Comparison of ENCODE assay signal across 7 cellular contexts in genomic region chr14:103576371-103577024, GRCh38. TPM values are rescaled to one million over a fixed set of nuclear protein-coding genes. Genes with fewer than 3 reads are reported as not detected.
A peak's percentile ranks its signal among the peaks of the same experiment; 100 is the strongest.
DNase-seq lines count a peak whose midpoint lies in the region; ATAC-seq and TF ChIP-seq lines count a peak whose summit lies in the region.

No MANE protein-coding gene starts in this region.

- H3K4me1 ChIP-seq in IMR-90 (ENCODE audit: control insufficient read depth, insufficient read depth, low read length), result peaks cover 15% of the 10 kb centered on the region
- H3K4me1 ChIP-seq in parathyroid adenoma, result peaks cover 9% of the 10 kb centered on the region
- no peaks in the 10 kb centered on the region for H3K4me1 ChIP-seq in OCI-LY7 (ENCODE audit: insufficient read depth, low read length, poor library complexity, severe bottlenecking)

- H4K20me1 ChIP-seq in IMR-90 (ENCODE audit: insufficient read depth, low read length) (peaks cover 37% of the 10 kb centered on the region), OCI-LY7 (ENCODE audit: insufficient read depth, low read length) (no peaks in the 10 kb centered on the region)

- no peak overlapping the region for H2BK20ac ChIP-seq in IMR-90 (ENCODE audit: low read depth, low read length)

- H2AFZ ChIP-seq in IMR-90 (replicated peaks; ENCODE audit: low read length, poor library complexity) (no peak overlapping the region), parathyroid adenoma (no peak overlapping the region), OCI-LY7 (ENCODE audit: low read length) (no peak overlapping the region)

- H3K9me3 ChIP-seq in IMR-90 (ENCODE audit: control insufficient read depth, insufficient read depth, low read length) (no peaks in the 10 kb centered on the region), parathyroid adenoma (ENCODE audit: control insufficient read depth, low read length) (no peaks in the 10 kb centered on the region), OCI-LY7 (ENCODE audit: low read length) (no peaks in the 10 kb centered on the region)

- H3K9me1 ChIP-seq in IMR-90 (ENCODE audit: insufficient read depth, low read length), result peaks cover 12% of the 10 kb centered on the region; the same call in 1 of the 2 replicates

- in situ Hi-C loops in IMR-90 (cut with MboI; ENCODE audit: low sequenced_read_pairs), result loop anchor here (10.0 kb wide), 2 partner anchors 108 to 338 kb away; no protein-coding TSS in a partner anchor

- peak overlapping the region; percentile 5 for H3K4me2 ChIP-seq in IMR-90 (ENCODE audit: low read depth, low read length)
- H3K4me2 ChIP-seq in parathyroid adenoma (ENCODE audit: low read length), result peak overlapping the region; percentile 1
- H3K4me2 ChIP-seq in OCI-LY7 (ENCODE audit: low read length), result no peak overlapping the region

- DNase-seq in IMR-90 (peak; percentile 80), head of caudate nucleus (peak; percentile 52 to 95 (median 83)), OCI-LY7 (ENCODE audit: low spot score) (no peak)

- intact Hi-C loops in IMR-90 (cut with micrococcal nuclease), result loop anchor here (10.0 kb wide), 1 partner anchor 408 kb away; no protein-coding TSS in a partner anchor
- intact Hi-C loops in head of caudate nucleus (cut with DNase I), result loop anchor here (10.0 kb wide), 2 partner anchors 48 to 138 kb away; partner anchors contain the start of genes KLC1, XRCC3 and ZFYVE21
- intact Hi-C loops in OCI-LY7 (cut with micrococcal nuclease; ENCODE audit: unreplicated experiment), result no loop called here

- H3K9me2 ChIP-seq in OCI-LY7 (ENCODE audit: insufficient read depth, low read length), result no peaks in the 10 kb centered on the region

- no TSS peak for BruUV-seq in IMR-90 (replicated peaks; lab: Mats Ljungman, UMichigan)
- no TSS peak for BruUV-seq in OCI-LY7 (replicated peaks; lab: Mats Ljungman, UMichigan)

- H2BK5ac ChIP-seq in IMR-90 (ENCODE audit: low read depth, low read length, poor library complexity, severe bottlenecking), result no peak overlapping the region

- no peak overlapping the region for H2BK15ac ChIP-seq in IMR-90 (ENCODE audit: low read depth, low read length)

- no peak overlapping the region for H4K5ac ChIP-seq in IMR-90 (ENCODE audit: low read depth, low read length)

- H2AK5ac ChIP-seq in IMR-90 (ENCODE audit: low read depth, low read length), result 0 out of 2 replicates have a peak overlapping the region, but pooled peaks have one; percentile 1

- H3K79me2 ChIP-seq in parathyroid adenoma (peaks cover 15% of the 10 kb centered on the region), OCI-LY7 (ENCODE audit: insufficient read depth, low read depth, low read length) (no peaks in the 10 kb centered on the region)

- no peak for TF ChIP-seq POLR2A in IMR-90 (IDR thresholded peaks at IDR 0.05; ENCODE audit: low read depth, low read length)

- H3K9ac ChIP-seq in IMR-90 (ENCODE audit: low read depth, low read length) (no peak overlapping the region), parathyroid adenoma (no peak overlapping the region)

- H3K27ac ChIP-seq in IMR-90 (ENCODE audit: insufficient read depth, low read length) (peak overlapping the region; percentile 6; the same call in 1 of the 2 replicates), VCaP (peak overlapping the region; percentile 97), parathyroid adenoma (peak overlapping the region; percentile 79), OCI-LY7 (ENCODE audit: low read depth, low read length, poor library complexity, severe bottlenecking) (no peak overlapping the region)

- H3K18ac ChIP-seq in IMR-90 (ENCODE audit: low read depth, low read length), result no peak overlapping the region

- 0 out of 2 replicates have a peak overlapping the region, but pooled peaks have one; percentile 16 for H3K4ac ChIP-seq in IMR-90 (ENCODE audit: low read depth, low read length)

- CTCF ChIA-PET in IMR-90 (lab: Yijun Ruan, JAX), result interaction anchor here (0.7 to 1.2 kb wide), 2 partner anchors 80 to 118 kb away, joined by 3 read pairs; no protein-coding TSS in a partner anchor
- CTCF ChIA-PET in OCI-LY7 (lab: Charles Lee; ENCODE audit: unreplicated experiment), result no interaction called here

- TF ChIP-seq CTCF in IMR-90 (conservative IDR thresholded peaks at IDR 0.05; ENCODE audit: low read depth, low read length), result no peak
- no peak for TF ChIP-seq CTCF in VCaP (conservative IDR thresholded peaks at IDR 0.05)
- TF ChIP-seq CTCF in parathyroid adenoma (IDR thresholded peaks at IDR 0.05), result no peak
- no peak for TF ChIP-seq CTCF in OCI-LY7 (conservative IDR thresholded peaks at IDR 0.05; ENCODE audit: low read length)

- H3K4me3 ChIP-seq in IMR-90 (ENCODE audit: insufficient read depth, low read depth, low read length) (no peak overlapping the region), parathyroid adenoma (ENCODE audit: low read depth, low read length) (no peak overlapping the region), OCI-LY7 (ENCODE audit: low read depth, low read length, poor library complexity, severe bottlenecking) (no peak overlapping the region)

- no peak overlapping the region for H3K14ac ChIP-seq in IMR-90 (replicated peaks; ENCODE audit: low read depth, low read length)

- ATAC-seq in IMR-90 (ENCODE audit: low read depth) (peak; percentile 95), GM18520 (IDR thresholded peaks at IDR 0.05; ENCODE audit: unreplicated experiment) (no peak), HG03025 (IDR thresholded peaks at IDR 0.05; ENCODE audit: low FRiP score, unreplicated experiment) (no peak)

- no peak overlapping the region for H3K56ac ChIP-seq in IMR-90 (ENCODE audit: extremely low read depth, insufficient read depth, low read length)

- TF ChIP-seq RAD21 in IMR-90 (IDR thresholded peaks at IDR 0.05; ENCODE audit: low read length), result peak; percentile 11; the same call in 1 of the 2 replicates

- WGBS in IMR-90 (ENCODE audit: extremely low coverage in 2 of 2, insufficient read length in 1 of 2), 2 experiments, result 0% methylated on average over 3 of the region's 9 CpGs; no CpG with 5 or more reads in 1 of the 2 experiments

- H4K8ac ChIP-seq in IMR-90 (ENCODE audit: low read depth in 2 of 2, low read length in 2 of 2), result peak overlapping the region in 1 of 2 experiments; percentile 3; a peak in 1 of 4 replicates

- H3K36me3 ChIP-seq in IMR-90 (ENCODE audit: control insufficient read depth, insufficient read depth, low read length) (peaks cover 26% of the 10 kb centered on the region), parathyroid adenoma (ENCODE audit: control insufficient read depth, insufficient read depth, low read length) (no peaks in the 10 kb centered on the region), OCI-LY7 (ENCODE audit: insufficient read depth, low read length) (peaks cover 51% of the 10 kb centered on the region)

- peaks cover 37 to 53% of the 10 kb centered on the region in 2 experiments for H3K79me1 ChIP-seq in IMR-90 (ENCODE audit: low read depth in 1 of 2, low read length in 2 of 2)

- H4K91ac ChIP-seq in IMR-90 (ENCODE audit: insufficient read depth, low read depth, low read length), result no peak overlapping the region

- H3K27me3 ChIP-seq in IMR-90 (ENCODE audit: control insufficient read depth, insufficient read depth, low read length), result no peaks in the 10 kb centered on the region
- H3K27me3 ChIP-seq in parathyroid adenoma (ENCODE audit: control insufficient read depth, insufficient read depth, low read length), result no peaks in the 10 kb centered on the region

- dilution Hi-C loops in IMR-90 (cut with HindIII; ENCODE audit: low sequenced_read_pairs, unreplicated experiment), result no loop called here

- POLR2A ChIA-PET in IMR-90 (lab: Charles Lee; ENCODE audit: unreplicated experiment), result no interaction called here
- POLR2A ChIA-PET in OCI-LY7 (lab: Charles Lee), result interaction anchor here (1.1 kb wide), 1 partner anchor 15 kb away, joined by 3 read pairs; no protein-coding TSS in a partner anchor

- no peak overlapping the region for H2BK120ac ChIP-seq in IMR-90 (ENCODE audit: low read depth, low read length)

- H2AK9ac ChIP-seq in IMR-90 (replicated peaks; ENCODE audit: low read depth, low read length, poor library complexity), result peak overlapping the region; percentile 26

- H3K23ac ChIP-seq in IMR-90 (ENCODE audit: low read depth, low read length), result no peak overlapping the region

TF ChIP-seq in IMR-90, 13 proteins besides CTCF, POLR2A, EP300 and RAD21 (continues in another document):
- TF ChIP-seq MXI1 (IDR thresholded peaks at IDR 0.05; ENCODE audit: borderline replicate concordance, low read depth, low read length) (peak; percentile 81), CEBPB (IDR thresholded peaks at IDR 0.05; ENCODE audit: low read depth, low read length) (no peak), MAZ (IDR thresholded peaks at IDR 0.05; ENCODE audit: borderline replicate concordance, low read depth, low read length) (peak; percentile 45; the same call in 1 of the 2 replicates)

RNA-seq across cellular contexts. Expression of gene COA8, which starts 13.7 kb away (rescaled TPM):
- total RNA-seq in IMR-90 (2012; rRNA removed), result 12.2 and 20.6 TPM in 2 replicates
- 18.5 and 21.1 TPM in 2 replicates for polyA plus RNA-seq in IMR-90 (2012; rRNA removed)
- 9.6 and 17.9 TPM in 2 replicates for polyA plus RNA-seq in IMR-90 (2012; cell fraction: cytosol; rRNA removed)
- 3.4 and 10.8 TPM in 2 replicates for polyA plus RNA-seq in IMR-90 (2012; cell fraction: nucleus; rRNA removed; ENCODE audit: low replicate concordance)
- 18.2 and 18.7 TPM in 2 replicates for total RNA-seq in OCI-LY7 (2014; rRNA removed; shearing (Covaris generic))
- total RNA-seq in OCI-LY7 (2022), result 33.0 and 38.9 TPM in 2 replicates

RNA-seq across cellular contexts. Expression of gene BAG5, which starts 14.0 kb away (rescaled TPM):
- total RNA-seq in IMR-90 (2012; rRNA removed) (22.2 and 32.2 TPM in 2 replicates), OCI-LY7 (2022) (36.3 and 38.7 TPM in 2 replicates)
- polyA plus RNA-seq in IMR-90 (2012; rRNA removed), result 5.2 and 6.7 TPM in 2 replicates
- polyA plus RNA-seq in IMR-90 (2012; cell fraction: cytosol; rRNA removed), result 1.9 and 2.3 TPM in 2 replicates
- 0.92 and 4.4 TPM in 2 replicates for polyA plus RNA-seq in IMR-90 (2012; cell fraction: nucleus; rRNA removed; ENCODE audit: low replicate concordance)
- total RNA-seq in OCI-LY7 (2014; rRNA removed; shearing (Covaris generic)), result 26.1 and 29.2 TPM in 2 replicates

RNA-seq across cellular contexts. Expression of gene TRMT61A, which starts 47.5 kb away (rescaled TPM):
- 5.7 and 6.4 TPM in 2 replicates for total RNA-seq in IMR-90 (2012; rRNA removed)
- 16.2 and 20.0 TPM in 2 replicates for polyA plus RNA-seq in IMR-90 (2012; rRNA removed)
- 9.4 and 20.8 TPM in 2 replicates for polyA plus RNA-seq in IMR-90 (2012; cell fraction: cytosol; rRNA removed)
- 15.1 and 42.4 TPM in 2 replicates for polyA plus RNA-seq in IMR-90 (2012; cell fraction: nucleus; rRNA removed; ENCODE audit: low replicate concordance)
- 16.7 and 17.1 TPM in 2 replicates for total RNA-seq in OCI-LY7 (2014; rRNA removed; shearing (Covaris generic))
- 11.2 and 13.1 TPM in 2 replicates for total RNA-seq in OCI-LY7 (2022)

RNA-seq across cellular contexts. Expression of gene KLC1, which starts 52.5 kb away (rescaled TPM):
- 101 and 139 TPM in 2 replicates for total RNA-seq in IMR-90 (2012; rRNA removed)
- 155 and 157 TPM in 2 replicates for polyA plus RNA-seq in IMR-90 (2012; rRNA removed)
- polyA plus RNA-seq in IMR-90 (2012; cell fraction: cytosol; rRNA removed), result 202 and 321 TPM in 2 replicates
- 401 and 574 TPM in 2 replicates for polyA plus RNA-seq in IMR-90 (2012; cell fraction: nucleus; rRNA removed; ENCODE audit: low replicate concordance)
- 157 and 204 TPM in 2 replicates for total RNA-seq in OCI-LY7 (2014; rRNA removed; shearing (Covaris generic))
- total RNA-seq in OCI-LY7 (2022), result 142 and 147 TPM in 2 replicates

RNA-seq across cellular contexts. Expression of gene CKB, which starts 53.9 kb away (rescaled TPM):
- total RNA-seq in IMR-90 (2012; rRNA removed) (17.7 and 31.7 TPM in 2 replicates), OCI-LY7 (2022) (3.0 and 3.2 TPM in 2 replicates)
- 82.6 and 120 TPM in 2 replicates for polyA plus RNA-seq in IMR-90 (2012; rRNA removed)
- 55.5 and 84.4 TPM in 2 replicates for polyA plus RNA-seq in IMR-90 (2012; cell fraction: cytosol; rRNA removed)
- 78.1 and 241 TPM in 2 replicates for polyA plus RNA-seq in IMR-90 (2012; cell fraction: nucleus; rRNA removed; ENCODE audit: low replicate concordance)
- total RNA-seq in OCI-LY7 (2014; rRNA removed; shearing (Covaris generic)), result 0.57 and 0.82 TPM in 2 replicates
